In genomic region chr2:200786423-200786822, GRCh38 we compare ENCODE assay signal across 13 cellular contexts. TPM values are rescaled to one million over a fixed set of nuclear protein-coding genes. Genes with fewer than 3 reads are reported as not detected.
DNase-seq lines count a peak whose midpoint lies in the region; ATAC-seq and TF ChIP-seq lines count a peak whose summit lies in the region.
"Had no signal": no experiment of that assay in that cellular context is flagged by ENCODE, and none has a peak within 500 bp of the region (broad histone marks: within the 10 kb centered on the region; RNA-seq: fewer than 3 reads in every experiment).

No MANE protein-coding gene starts in this region.

- DNase-seq in MCF 10A (ENCODE audit: unreplicated experiment), result peak; percentile 59
- no peak for DNase-seq in breast epithelium (ENCODE audit: low spot score in 2 of 2)
- DNase-seq in amniotic epithelial cell (ENCODE audit: low read depth), result peak; percentile 45
- DNase-seq in hepatocyte (ENCODE audit: low spot score), result no peak
- no peak for DNase-seq in vagina (ENCODE audit: extremely low spot score in 2 of 2)
- no peak for DNase-seq in body of pancreas
- DNase-seq in GM13977 (ENCODE audit: low spot score), result no peak
- no peak for DNase-seq in occipital lobe (lab: John Stamatoyannopoulos, UW)
- DNase-seq: activated CD8-positive, alpha-beta memory T cell treated with anti-CD3 and anti-CD28 coated beads, Interleukin-2, amount 10 ng/mL, durations not matched to agents 7 days and 5 days; gastrocnemius medialis; GDM1; NCI-H345 had no signal

- H3K9me2 ChIP-seq in hepatocyte (replicated peaks; ENCODE audit: insufficient read depth), result no peaks in the 10 kb centered on the region

- H3K36me3 ChIP-seq in breast epithelium (no peaks in the 10 kb centered on the region), hepatocyte (replicated peaks; ENCODE audit: insufficient read depth, low read depth) (no peaks in the 10 kb centered on the region), vagina (no peaks in the 10 kb centered on the region), body of pancreas (replicated peaks in 1 of 2; ENCODE audit: insufficient read depth in 1 of 2, low read depth in 2 of 2) (no peaks in the 10 kb centered on the region)
- H3K36me3 ChIP-seq: gastrocnemius medialis had no signal

- no peaks in the 10 kb centered on the region for H3K79me2 ChIP-seq in hepatocyte

- H2AFZ ChIP-seq in hepatocyte, result no peak overlapping the region

- CTCF ChIA-PET in MCF 10A (lab: Yijun Ruan, JAX), result interaction anchor here (0.6 to 1.6 kb wide), 6 partner anchors 8 to 307 kb away, joined by 3 to 6 read pairs (median 4); no protein-coding TSS in a partner anchor

- ATAC-seq in body of pancreas, result no peak
- ATAC-seq: activated CD8-positive, alpha-beta memory T cell treated with anti-CD3 and anti-CD28 coated beads, Interleukin-2, amount 10 ng/mL, durations not matched to agents 7 days and 5 days had no signal

- H3K4me3 ChIP-seq in breast epithelium (no peak overlapping the region), hepatocyte (no peak overlapping the region), vagina (no peak overlapping the region), body of pancreas (no peak overlapping the region)
- H3K4me3 ChIP-seq: gastrocnemius medialis had no signal

- H3K4me3 Mint-ChIP-seq in MCF 10A (ENCODE audit: unreplicated experiment), result peak overlapping the region; percentile 10
- H3K4me3 Mint-ChIP-seq: activated CD8-positive, alpha-beta memory T cell treated with anti-CD3 and anti-CD28 coated beads, Interleukin-2, amount 10 ng/mL, durations not matched to agents 7 days and 5 days had no signal

- H3K27me3 ChIP-seq in breast epithelium, result no peaks in the 10 kb centered on the region
- no peaks in the 10 kb centered on the region for H3K27me3 ChIP-seq in hepatocyte
- no peaks in the 10 kb centered on the region for H3K27me3 ChIP-seq in vagina
- H3K27me3 ChIP-seq in body of pancreas, result no peaks in the 10 kb centered on the region
- H3K27me3 ChIP-seq: gastrocnemius medialis had no signal

- intact Hi-C loops in MCF 10A (cut with micrococcal nuclease), result loop anchor here (2.0 kb wide), 2 partner anchors 22 to 74 kb away; no protein-coding TSS in a partner anchor
- intact Hi-C loops in breast epithelium (cut with DNase I; ENCODE audit: low total_unique reads), result no loop called here
- intact Hi-C loops in vagina (cut with DNase I), result no loop called here
- intact Hi-C loops in body of pancreas (cut with DNase I), result no loop called here

- H3K4me2 ChIP-seq in hepatocyte, result peak overlapping the region; percentile 7
- H3K4me2 ChIP-seq: KMS-11 had no signal

- H3K9me3 ChIP-seq in breast epithelium (no peaks in the 10 kb centered on the region), hepatocyte (ENCODE audit: low read depth) (no peaks in the 10 kb centered on the region), vagina (no peaks in the 10 kb centered on the region), body of pancreas (no peaks in the 10 kb centered on the region)
- H3K9me3 ChIP-seq: gastrocnemius medialis had no signal

- WGBS in hepatocyte (ENCODE audit: low lambda C conversion rate, missing lambda C conversion rate), result 41% methylated on average over 2 of the region's 2 CpGs
- 30 to 50% methylated on average over 2 of the region's 2 CpGs for WGBS in body of pancreas, 2 donors

- H4K20me1 ChIP-seq in hepatocyte (ENCODE audit: insufficient read depth, poor library complexity, severe bottlenecking), result no peaks in the 10 kb centered on the region

- no peaks in the 10 kb centered on the region for H3K4me1 ChIP-seq in breast epithelium
- peaks cover 8% of the 10 kb centered on the region for H3K4me1 ChIP-seq in hepatocyte (ENCODE audit: insufficient read depth)
- peaks cover 27% of the 10 kb centered on the region for H3K4me1 ChIP-seq in vagina
- peaks cover 2% of the 10 kb centered on the region for H3K4me1 ChIP-seq in body of pancreas

- H3K27ac Mint-ChIP-seq in MCF 10A (ENCODE audit: low read depth, unreplicated experiment), result peak overlapping the region; percentile 89
- H3K27ac Mint-ChIP-seq: activated CD8-positive, alpha-beta memory T cell treated with anti-CD3 and anti-CD28 coated beads, Interleukin-2, amount 10 ng/mL, durations not matched to agents 7 days and 5 days had no signal

- TF ChIP-seq POLR2A in breast epithelium (IDR thresholded peaks at IDR 0.05), result no peak
- no peak for TF ChIP-seq POLR2A in vagina (IDR thresholded peaks at IDR 0.05)
- no peak for TF ChIP-seq POLR2A in body of pancreas (IDR thresholded peaks at IDR 0.05)

- peaks cover 30% of the 10 kb centered on the region for H3K4me1 Mint-ChIP-seq in MCF 10A (ENCODE audit: insufficient read depth, unreplicated experiment)

- POLR2A ChIA-PET in MCF 10A (lab: Yijun Ruan, JAX), result interaction anchor here (0.6 to 3.6 kb wide), 13 partner anchors 9 to 217 kb away, joined by 3 to 17 read pairs (median 10); partner anchors contain the start of genes BZW1, NIF3L1 and PPIL3

- H3K27ac ChIP-seq in breast epithelium (no peak overlapping the region), hepatocyte (peak overlapping the region; percentile 87), vagina (peak overlapping the region; percentile 53), body of pancreas (no peak overlapping the region)
- H3K27ac ChIP-seq: KMS-11 had no signal

- in situ Hi-C loops in GM13977 (cut with MboI; ENCODE audit: low pct_unique_long_range_greater_than_20kb, low sequenced_read_pairs, unreplicated experiment), result no loop called here

- H3K36me3 Mint-ChIP-seq in MCF 10A (ENCODE audit: insufficient read depth, unreplicated experiment), result no peaks in the 10 kb centered on the region
- H3K36me3 Mint-ChIP-seq: activated CD8-positive, alpha-beta memory T cell treated with anti-CD3 and anti-CD28 coated beads, Interleukin-2, amount 10 ng/mL, durations not matched to agents 7 days and 5 days had no signal

- H3K9me3 Mint-ChIP-seq in MCF 10A (ENCODE audit: unreplicated experiment), result no peaks in the 10 kb centered on the region

- no TSS peak for BruUV-seq in MCF 10A (replicated peaks; lab: Mats Ljungman, UMichigan)

- H3K27me3 Mint-ChIP-seq in MCF 10A (ENCODE audit: insufficient read depth, unreplicated experiment), result no peaks in the 10 kb centered on the region

- TF ChIP-seq CTCF in MCF 10A (IDR thresholded peaks at IDR 0.05; ENCODE audit: unreplicated experiment), result no peak
- TF ChIP-seq CTCF in breast epithelium (IDR thresholded peaks at IDR 0.05), result no peak
- no peak for TF ChIP-seq CTCF in hepatocyte (IDR thresholded peaks at IDR 0.05; ENCODE audit: poor library complexity)
- TF ChIP-seq CTCF in vagina (IDR thresholded peaks at IDR 0.05), result no peak
- TF ChIP-seq CTCF in body of pancreas (IDR thresholded peaks at IDR 0.05), result no peak
- TF ChIP-seq CTCF in GM13977 (IDR thresholded peaks at IDR 0.05; ENCODE audit: extremely low read depth, insufficient read depth, missing control alignments), result no peak

RNA-seq across cellular contexts. Expression of gene BZW1, which starts 25.3 kb away (rescaled TPM):
- total RNA-seq in MCF 10A (2022), result 353 and 371 TPM in 2 replicates
- total RNA-seq in breast epithelium, result 100 to 1,000 TPM; 309 to 422 (median 326) TPM
- total RNA-seq in hepatocyte, result 208 and 237 TPM in 2 replicates
- polyA plus RNA-seq in hepatocyte, result 133 TPM in 2 replicates
- total RNA-seq in vagina, result 128 TPM
- 10 to 100 TPM; 45.4 to 88.3 TPM for total RNA-seq in body of pancreas
- total RNA-seq in occipital lobe, result 444 TPM

Comparison
In these comparisons a context has a peak if more than half of its experiments do, and no peak if none do; other contexts are left out.
1. DNase-seq: peak in MCF 10A (single experiment) and amniotic epithelial cell (single experiment); none in breast epithelium (0 of 2), hepatocyte (single experiment), vagina (0 of 2), body of pancreas (0 of 4), GM13977 (single experiment) and occipital lobe (single experiment).
2. H3K27ac ChIP-seq: peak in hepatocyte (single experiment) and vagina (single experiment); none in breast epithelium (0 of 2) and body of pancreas (0 of 4).